ENCODE assay signal across 10 cellular contexts in genomic region chr3:150739200-150739863, GRCh38. TPM values are rescaled to one million over a fixed set of nuclear protein-coding genes. Genes with fewer than 3 reads are reported as not detected.
DNase-seq lines count a peak whose midpoint lies in the region; ATAC-seq, FAIRE-seq and TF ChIP-seq lines count a peak whose summit lies in the region.
"Had no signal": no experiment of that assay in that cellular context is flagged by ENCODE, and none has a peak within 500 bp of the region (broad histone marks: within the 10 kb centered on the region; RNA-seq: fewer than 3 reads in every experiment).

No MANE protein-coding gene starts in this region.

- TF ChIP-seq CTCF in HCT116 (IDR thresholded peaks at IDR 0.05 in 2 of 3, conservative IDR thresholded peaks at IDR 0.05 in 1 of 3; ENCODE audit: borderline replicate concordance in 1 of 3, insufficient read depth in 1 of 3, low read depth in 2 of 3, low read length in 2 of 3): no peak
- TF ChIP-seq CTCF in PC-9 (conservative IDR thresholded peaks at IDR 0.05): no peak

- H3K4me3 ChIP-seq in HCT116 (replicated peaks in 1 of 2; ENCODE audit: low read depth in 1 of 2, low read length in 2 of 2): no peak overlapping the region
- no peak overlapping the region for H3K4me3 ChIP-seq in PC-9
- H3K4me3 ChIP-seq: GM23248, tibial artery had no signal

- H3K4me2 ChIP-seq in HCT116 (ENCODE audit: low read length) (peak overlapping the region; percentile 35), PC-9 (no peak overlapping the region)

- H3K36me3 Mint-ChIP-seq in naive B cell: peaks cover 0 to 16% of the 10 kb centered on the region in 2 donors

- ATAC-seq in GM18867 (IDR thresholded peaks at IDR 0.05; ENCODE audit: unreplicated experiment) (peak; percentile 25), HCT116 (no peak), naive B cell (ENCODE audit: low read depth in 2 of 2) (peak; percentile 73 to 78)

- RAD21 ChIA-PET in HCT116 (lab: Charles Lee; ENCODE audit: low non-redundant PET in 1 of 2, low total read pairs in 2 of 2, uncharacterized antibody in 2 of 2, unreplicated experiment in 2 of 2): no interaction called here

- TF ChIP-seq RAD21 in HCT116 (IDR thresholded peaks at IDR 0.05; ENCODE audit: low read depth): no peak

- H3K36me3 ChIP-seq in HCT116 (ENCODE audit: control insufficient read depth in 1 of 2, insufficient read depth in 2 of 2, low read length in 2 of 2) (peaks cover 3 to 5% of the 10 kb centered on the region in 2 experiments; a peak in 1 of 4 replicates), PC-9 (ENCODE audit: low read depth) (no peaks in the 10 kb centered on the region)

- TF ChIP-seq POLR2A in HCT116 (IDR thresholded peaks at IDR 0.05; ENCODE audit: borderline replicate concordance, extremely low read depth, insufficient read depth, insufficient read length): no peak

- H3K4me1 ChIP-seq in HCT116 (ENCODE audit: control insufficient read depth in 1 of 2, insufficient read depth in 2 of 2, low read length in 2 of 2): peaks cover 25 to 36% of the 10 kb centered on the region in 2 experiments
- peaks cover 42% of the 10 kb centered on the region for H3K4me1 ChIP-seq in PC-9 (replicated peaks; ENCODE audit: insufficient read depth)

- peaks cover 58 to 68% (median 65%) of the 10 kb centered on the region in 3 donors for H3K4me1 Mint-ChIP-seq in naive B cell

- H3K9me2 ChIP-seq in HCT116 (ENCODE audit: insufficient read depth): no peaks in the 10 kb centered on the region
- H3K9me2 ChIP-seq in PC-9 (ENCODE audit: insufficient read depth): no peaks in the 10 kb centered on the region

- peaks cover 19% of the 10 kb centered on the region for H3F3A ChIP-seq in PC-9 (ENCODE audit: insufficient read depth, low read depth)

- FAIRE-seq in RCC 7860 (lab: Jason Lieb, UNC): no peak

- POLR2A ChIA-PET in HCT116 (lab: Charles Lee) (no interaction called here), PC-9 (lab: Charles Lee; ENCODE audit: unreplicated experiment) (no interaction called here)

- H3K9me3 Mint-ChIP-seq in naive B cell: no peaks in the 10 kb centered on the region

- intact Hi-C loops in HCT116 (cut with micrococcal nuclease) (no loop called here), PC-9 (cut with micrococcal nuclease; ENCODE audit: unreplicated experiment) (no loop called here)

- no peaks in the 10 kb centered on the region for H3K27me3 ChIP-seq in HCT116 (ENCODE audit: insufficient read depth, low read length)
- no peaks in the 10 kb centered on the region for H3K27me3 ChIP-seq in PC-9 (ENCODE audit: insufficient read depth, low read depth)
- H3K27me3 ChIP-seq: tibial artery had no signal

- peak overlapping the region; percentile 25 to 79 (median 58) for H3K4me3 Mint-ChIP-seq in naive B cell

- no peak overlapping the region for H3K27ac ChIP-seq in HCT116 (ENCODE audit: low read depth, low read length)
- peak overlapping the region; percentile 64; the same call in 1 of the 2 replicates for H3K27ac ChIP-seq in PC-9
- H3K27ac ChIP-seq: tibial artery had no signal

- CTCF ChIA-PET in HCT116 (lab: Charles Lee) (no interaction called here), PC-9 (lab: Charles Lee) (no interaction called here)

- peak overlapping the region; percentile 14 to 90 (median 69) for H3K27ac Mint-ChIP-seq in naive B cell

- DNase-seq in HCT116 (ENCODE audit: low read depth, low spot score): no peak
- DNase-seq in PC-9: no peak
- DNase-seq in naive B cell: peak; percentile 42
- DNase-seq in stimulated activated CD4-positive, alpha-beta T cell treated with anti-CD3 and anti-CD28 coated beads, Interleukin-2, amount 100 ng/mL, for 48 hours: no peak
- DNase-seq in NCI-H2227 (lab: John Stamatoyannopoulos, UW; ENCODE audit: unreplicated experiment): no peak
- no peak for DNase-seq in RCC 7860 (ENCODE audit: low spot score)
- DNase-seq: GM23248; stimulated activated CD4-positive, alpha-beta T cell treated with anti-CD3 and anti-CD28 coated beads, Interleukin-1b, Interleukin-23, amount 100 ng/mL, for 48 hours; tibial artery had no signal

- H4K20me1 ChIP-seq in HCT116 (ENCODE audit: insufficient read depth) (peaks cover 9% of the 10 kb centered on the region; the same call in 1 of the 2 replicates), PC-9 (ENCODE audit: insufficient read depth) (peaks cover 11% of the 10 kb centered on the region; the same call in 1 of the 2 replicates)

- no peaks in the 10 kb centered on the region for H3K27me3 Mint-ChIP-seq in naive B cell

- BruUV-seq in HCT116 (replicated peaks; lab: Mats Ljungman, UMichigan): no TSS peak
- no TSS peak for BruUV-seq in PC-9 (replicated peaks; lab: Mats Ljungman, UMichigan)

- H3K9me3 ChIP-seq in HCT116 (ENCODE audit: control insufficient read depth in 1 of 2, insufficient read depth in 1 of 2, low read depth in 1 of 2, low read length in 2 of 2) (no peaks in the 10 kb centered on the region), PC-9 (ENCODE audit: insufficient read depth, low read depth) (no peaks in the 10 kb centered on the region)
- H3K9me3 ChIP-seq: tibial artery had no signal

- H2AFZ ChIP-seq in HCT116 (ENCODE audit: low read depth, low read length, poor library complexity, severe bottlenecking) (no peak overlapping the region), PC-9 (no peak overlapping the region)
- H2AFZ ChIP-seq: GM23248 had no signal

- H3K9ac ChIP-seq in HCT116 (ENCODE audit: low read length): no peak overlapping the region
- H3K9ac ChIP-seq: GM23248 had no signal

- peaks cover 33% of the 10 kb centered on the region for H3K79me2 ChIP-seq in HCT116 (ENCODE audit: insufficient read depth, low read length)
- peaks cover 16% of the 10 kb centered on the region for H3K79me2 ChIP-seq in PC-9 (ENCODE audit: low read depth)

TF ChIP-seq in HCT116, 20 proteins besides CTCF, POLR2A, EP300 and RAD21:
- no peak for TF ChIP-seq CEBPB (IDR thresholded peaks at IDR 0.05; ENCODE audit: low read depth)
- TF ChIP-seq JUND (IDR thresholded peaks at IDR 0.05): no peak
- no peak for TF ChIP-seq YY1 (IDR thresholded peaks at IDR 0.05; ENCODE audit: extremely low read depth, insufficient replicate concordance, low read depth, low read length)
- TF ChIP-seq ATF3 (IDR thresholded peaks at IDR 0.05): no peak
- TF ChIP-seq TCF7L2 (IDR thresholded peaks at IDR 0.05; ENCODE audit: borderline replicate concordance, extremely low read depth, insufficient read depth, insufficient read length): no peak
- no peak for TF ChIP-seq SRF (IDR thresholded peaks at IDR 0.05; ENCODE audit: low read depth)
- TF ChIP-seq EGR1 (IDR thresholded peaks at IDR 0.05; ENCODE audit: low read depth): no peak
- no peak for TF ChIP-seq ZBTB33 (IDR thresholded peaks at IDR 0.05; ENCODE audit: extremely low read depth, insufficient replicate concordance, low read length)
- TF ChIP-seq SP1 (IDR thresholded peaks at IDR 0.05; ENCODE audit: low read depth): no peak
- TF ChIP-seq REST (IDR thresholded peaks at IDR 0.05; ENCODE audit: low read depth): no peak
- no peak for TF ChIP-seq FOSL1 (IDR thresholded peaks at IDR 0.05; ENCODE audit: low read depth)

RNA-seq across cellular contexts. Expression of gene SIAH2, which starts 23.6 kb away (rescaled TPM):
- total RNA-seq in HCT116 (2021; ENCODE audit: unreplicated experiment) (39.9 TPM), PC-9 (2021) (19.4 and 20.3 TPM in 2 replicates)
- polyA plus RNA-seq in HCT116 (2012): 46.6 and 62.1 TPM in 2 replicates
- 100 to 1,000 TPM in 2 of 6 donors, 10 to 100 TPM in 4; 49.7 to 121 (median 78.9) TPM for polyA plus RNA-seq in naive B cell (ENCODE audit: low read depth in 6 of 6)

RNA-seq across cellular contexts. Expression of gene ERICH6, which starts 35.6 kb away (rescaled TPM):
- total RNA-seq in HCT116 (2021; ENCODE audit: unreplicated experiment) (not detected), PC-9 (2021) (not detected in 2 replicates)
- polyA plus RNA-seq in HCT116 (2012): not detected in 2 replicates
- polyA plus RNA-seq in naive B cell (ENCODE audit: low read depth in 6 of 6): under 1 TPM in 2 of 6 donors, not detected in 4; 0.58 to 0.88 TPM
- total RNA-seq: GM23248 had no signal
